In the genomic region with DNA sequence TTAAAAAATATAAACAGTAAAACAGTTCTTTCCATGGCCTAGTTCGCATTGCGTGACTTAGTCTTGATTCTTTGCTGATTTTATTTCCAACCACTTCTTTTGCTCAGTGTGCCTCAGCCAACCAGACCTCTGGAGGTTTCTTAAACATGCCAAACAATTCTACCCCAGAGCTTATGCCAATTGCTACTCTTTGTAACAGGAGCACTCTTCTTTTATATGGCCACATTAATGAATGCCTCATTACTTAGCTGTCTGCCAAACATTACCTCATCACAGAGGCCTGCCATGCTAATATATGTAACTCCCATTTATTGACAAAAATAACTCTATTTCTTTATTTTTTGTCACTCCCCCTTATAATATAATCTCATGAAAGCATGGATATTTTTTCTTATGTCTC, we compare ENCODE assay signal across 18 cellular contexts.
DNase-seq lines count a peak whose midpoint lies in the region; ATAC-seq lines count a peak whose summit lies in the region.
"Had no signal": no experiment of that assay in that cellular context is flagged by ENCODE, and none has a peak within 500 bp of the region (broad histone marks: within the 10 kb centered on the region; RNA-seq: fewer than 3 reads in every experiment).

No MANE protein-coding gene starts in this region.

- no peaks in the 10 kb centered on the region for H3K9me3 ChIP-seq in MG63
- H3K9me3 ChIP-seq in SK-N-MC (ENCODE audit: low read depth, low read length): no peaks in the 10 kb centered on the region
- H3K9me3 ChIP-seq: A549, SJCRH30 had no signal

- 0 out of 2 replicates have a peak overlapping the region, but pooled peaks have one; percentile 6 for H3K27ac ChIP-seq in SK-N-MC
- H3K27ac ChIP-seq: A549, SJCRH30 had no signal

- no peaks in the 10 kb centered on the region for H3K27me3 ChIP-seq in MG63
- H3K27me3 ChIP-seq: SJCRH30 had no signal

- H3K36me3 ChIP-seq in MG63: no peaks in the 10 kb centered on the region
- H3K36me3 ChIP-seq in SK-N-MC (ENCODE audit: insufficient read depth, low read length): peaks cover 11% of the 10 kb centered on the region
- H3K36me3 ChIP-seq: SJCRH30 had no signal

- H3K9ac ChIP-seq in SK-N-MC (ENCODE audit: insufficient read length): no peak overlapping the region

- peak; percentile 37 for DNase-seq in NCI-H2171 treated with DMSO at 0.1 percent for 48 hours (lab: John Stamatoyannopoulos, UW)
- DNase-seq in NCI-H2171 (lab: John Stamatoyannopoulos, UW): no peak
- peak; percentile 9 for DNase-seq in MG63
- no peak for DNase-seq in SK-N-MC (ENCODE audit: low read depth, low spot score)
- DNase-seq in medulla oblongata (ENCODE audit: extremely low spot score): peak; percentile 20
- no peak for DNase-seq in NCI-H2227 (lab: John Stamatoyannopoulos, UW; ENCODE audit: unreplicated experiment)
- DNase-seq in H4 (ENCODE audit: low spot score): no peak
- DNase-seq: C1 segment of cervical spinal cord, GF-D8, H9, IMR-90, NCI-H1048, NCI-H1694 treated with DMSO at 0.1 percent for 48 hours, NCI-H2107, SJCRH30 had no signal

- ATAC-seq in HG02763 (IDR thresholded peaks at IDR 0.05; ENCODE audit: unreplicated experiment): no peak
- ATAC-seq: A549, Panc1 had no signal

- H3K4me3 ChIP-seq in MG63: no peak overlapping the region
- H3K4me3 ChIP-seq in SK-N-MC: no peak overlapping the region
- H3K4me3 ChIP-seq: A549, SJCRH30 had no signal

Comparison
In these comparisons a context has a peak if more than half of its experiments do, and no peak if none do; other contexts are left out.
1. DNase-seq: peak in NCI-H2171 treated with DMSO at 0.1 percent for 48 hours (single experiment), MG63 (single experiment) and medulla oblongata (single experiment); none in NCI-H2171 (single experiment), SK-N-MC (single experiment), NCI-H2227 (single experiment) and H4 (single experiment).